ENCODE assay signal across 8 cellular contexts in genomic region chrX:69630147-69630546, GRCh38. TPM values are rescaled to one million over a fixed set of nuclear protein-coding genes. Genes with fewer than 3 reads are reported as not detected.
"Had no signal": no experiment of that assay in that cellular context is flagged by ENCODE, and none has a peak within 500 bp of the region (broad histone marks: within the 10 kb centered on the region; RNA-seq: fewer than 3 reads in every experiment).

No MANE protein-coding gene starts in this region.

- FAIRE-seq: G401.6, GM12878, GM12891, GM12892, GM18507, GM19239 had no signal

- ATAC-seq: GM12878 had no signal

- H3K4me3 ChIP-seq: GM12878 had no signal

- DNase-seq: GDM1, GF-D8 had no signal

RNA-seq across cellular contexts. Expression of gene EDA, which starts 14.2 kb away (rescaled TPM):
- polyA plus RNA-seq: GM12878 had no signal
